Comparison of ENCODE assay signal across 8 cellular contexts in the genomic region with DNA sequence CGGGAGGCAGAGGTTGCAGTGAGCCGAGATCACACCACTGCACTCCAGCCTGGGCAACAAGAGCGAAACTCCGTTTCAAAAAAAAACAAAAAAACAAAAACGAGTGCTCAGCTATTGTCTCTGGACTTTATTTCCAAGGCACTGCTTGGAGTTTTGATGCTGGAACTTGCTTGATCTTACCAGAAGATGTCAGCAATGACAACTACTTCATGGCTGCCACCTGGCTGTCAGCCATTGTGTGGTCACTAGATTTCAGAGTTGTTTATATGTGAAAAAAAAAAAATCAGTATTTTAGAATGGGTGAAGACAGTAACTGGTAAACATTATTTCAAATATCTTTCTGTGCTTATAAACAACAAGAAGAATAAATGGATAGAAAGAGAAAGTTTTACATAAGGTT. TPM values are rescaled to one million over a fixed set of nuclear protein-coding genes. Genes with fewer than 3 reads are reported as not detected.
A peak's percentile ranks its signal among the peaks of the same experiment; 100 is the strongest.
DNase-seq lines count a peak whose midpoint lies in the region; ATAC-seq and TF ChIP-seq lines count a peak whose summit lies in the region.

No MANE protein-coding gene starts in this region.

- in situ Hi-C loops in SK-MEL-5 (cut with HindIII; ENCODE audit: low pct_unique_long_range_greater_than_20kb, low sequenced_read_pairs), result no loop called here

- ATAC-seq in GM21723 (IDR thresholded peaks at IDR 0.05; ENCODE audit: unreplicated experiment) (no peak), GM21528 (IDR thresholded peaks at IDR 0.05; ENCODE audit: low FRiP score, unreplicated experiment) (no peak)

- H3K4me3 Mint-ChIP-seq in endodermal cell, result no peak overlapping the region

- H3K27ac Mint-ChIP-seq in endodermal cell, result no peak overlapping the region

- POLR2A ChIA-PET in HEK293T (lab: Yijun Ruan, JAX), result no interaction called here

- H3K4me3 ChIP-seq in endodermal cell (ENCODE audit: low read length), result no peak overlapping the region

- no peaks in the 10 kb centered on the region for H3K36me3 Mint-ChIP-seq in endodermal cell (ENCODE audit: low read depth)

- H3K27me3 Mint-ChIP-seq in endodermal cell (ENCODE audit: insufficient read depth), result peaks cover 27% of the 10 kb centered on the region

- H3K9me3 Mint-ChIP-seq in endodermal cell, result no peaks in the 10 kb centered on the region

- no peaks in the 10 kb centered on the region for H3K36me3 ChIP-seq in endodermal cell (ENCODE audit: control insufficient read depth, insufficient read depth, low read length)

- H3K9me3 ChIP-seq in endodermal cell (ENCODE audit: control insufficient read depth, low read length), result no peaks in the 10 kb centered on the region

- 32 to 41% methylated on average over 5 of the region's 5 CpGs for WGBS in endodermal cell (ENCODE audit: insufficient coverage in 1 of 2, insufficient read length in 1 of 2), 2 experiments

- H3K4me1 Mint-ChIP-seq in endodermal cell, result no peaks in the 10 kb centered on the region

- H3K27ac ChIP-seq in endodermal cell (ENCODE audit: low read depth, low read length), result no peak overlapping the region

- CTCF ChIA-PET in HEK293T (lab: Yijun Ruan, JAX), result interaction anchor here (0.7 to 1.0 kb wide), 3 partner anchors 40 to 113 kb away, joined by 3 to 4 read pairs (median 4); no protein-coding TSS in a partner anchor

- peak; percentile 76 for TF ChIP-seq CTCF in endodermal cell (conservative IDR thresholded peaks at IDR 0.05)

- H3K4me1 ChIP-seq in endodermal cell (ENCODE audit: control insufficient read depth, insufficient read depth, low read length), result no peaks in the 10 kb centered on the region

- DNase-seq in DMS 273 (lab: John Stamatoyannopoulos, UW; ENCODE audit: unreplicated experiment) (peak; percentile 77), DMS 273 treated with DMSO at 0.1 percent for 48 hours (lab: John Stamatoyannopoulos, UW) (no peak), HEK293T (ENCODE audit: extremely low spot score) (peak; percentile 50), SK-MEL-5 (ENCODE audit: low read depth, low spot score) (peak; percentile 75), endodermal cell (peak; percentile 75), superior temporal gyrus (ENCODE audit: extremely low spot score) (peak; percentile 33)

- no peak overlapping the region for H3K9ac ChIP-seq in endodermal cell (ENCODE audit: extremely low read depth, low read length, poor library complexity, severe bottlenecking)

- H3K27me3 ChIP-seq in endodermal cell (ENCODE audit: control insufficient read depth, insufficient read depth, low read length, poor library complexity, severe bottlenecking), result peaks cover 36% of the 10 kb centered on the region

TF ChIP-seq in HEK293T, 16 proteins besides CTCF, POLR2A, EP300 and RAD21:
- no peak for TF ChIP-seq FOXA1 (IDR thresholded peaks at IDR 0.05)
- TF ChIP-seq, protein P1, sequence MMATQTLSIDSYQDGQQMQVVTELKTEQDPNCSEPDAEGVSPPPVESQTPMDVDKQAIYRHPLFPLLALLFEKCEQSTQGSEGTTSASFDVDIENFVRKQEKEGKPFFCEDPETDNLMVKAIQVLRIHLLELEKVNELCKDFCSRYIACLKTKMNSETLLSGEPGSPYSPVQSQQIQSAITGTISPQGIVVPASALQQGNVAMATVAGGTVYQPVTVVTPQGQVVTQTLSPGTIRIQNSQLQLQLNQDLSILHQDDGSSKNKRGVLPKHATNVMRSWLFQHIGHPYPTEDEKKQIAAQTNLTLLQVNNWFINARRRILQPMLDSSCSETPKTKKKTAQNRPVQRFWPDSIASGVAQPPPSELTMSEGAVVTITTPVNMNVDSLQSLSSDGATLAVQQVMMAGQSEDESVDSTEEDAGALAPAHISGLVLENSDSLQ (IDR thresholded peaks at IDR 0.05), result peak; percentile 52; the same call in 1 of the 2 replicates
- peak; percentile 76 for TF ChIP-seq ZNF384 (IDR thresholded peaks at IDR 0.05)

RNA-seq across cellular contexts. Expression of a gene that starts 26.3 kb away (rescaled TPM):
- total RNA-seq in SK-MEL-5 (2014; rRNA removed; shearing (Covaris generic)), result not detected in 2 replicates
- 0.06 TPM in 1 of 2 replicates, not detected in the other for polyA plus RNA-seq in SK-MEL-5 (2015; cell fraction: cytosol; rRNA removed)
- polyA plus RNA-seq in SK-MEL-5 (2015; cell fraction: nucleus; rRNA removed), result not detected in 2 replicates
- under 1 TPM; 0.07 to 0.22 TPM for total RNA-seq in endodermal cell
- 0.04 TPM for polyA plus RNA-seq in endodermal cell (2013, experiment 1 of 2)
- 0.04 TPM for polyA plus RNA-seq in endodermal cell (2013, experiment 2 of 2)

RNA-seq across cellular contexts. Expression of a gene that starts 38.7 kb away (rescaled TPM):
- total RNA-seq in SK-MEL-5 (2014; rRNA removed; shearing (Covaris generic)), result 8.8 and 9.8 TPM in 2 replicates
- polyA plus RNA-seq in SK-MEL-5 (2015; cell fraction: cytosol; rRNA removed), result 27.6 and 32.6 TPM in 2 replicates
- polyA plus RNA-seq in SK-MEL-5 (2015; cell fraction: nucleus; rRNA removed), result 9.4 and 14.2 TPM in 2 replicates
- total RNA-seq in endodermal cell, result 10 to 100 TPM; 47.9 to 69.3 TPM
- polyA plus RNA-seq in endodermal cell (2013, experiment 1 of 2), result 54.8 TPM
- 49.1 TPM for polyA plus RNA-seq in endodermal cell (2013, experiment 2 of 2)

RNA-seq across cellular contexts. Expression of a gene that starts 44.9 kb away (rescaled TPM):
- not detected in 2 replicates for total RNA-seq in SK-MEL-5 (2014; rRNA removed; shearing (Covaris generic))
- not detected in 2 replicates for polyA plus RNA-seq in SK-MEL-5 (2015; cell fraction: cytosol; rRNA removed)
- polyA plus RNA-seq in SK-MEL-5 (2015; cell fraction: nucleus; rRNA removed), result not detected in 2 replicates
- not detected for total RNA-seq in endodermal cell
- not detected for polyA plus RNA-seq in endodermal cell (2013, experiment 1 of 2)
- not detected for polyA plus RNA-seq in endodermal cell (2013, experiment 2 of 2)
